ENCODE assay signal across 20 cellular contexts in the genomic region with DNA sequence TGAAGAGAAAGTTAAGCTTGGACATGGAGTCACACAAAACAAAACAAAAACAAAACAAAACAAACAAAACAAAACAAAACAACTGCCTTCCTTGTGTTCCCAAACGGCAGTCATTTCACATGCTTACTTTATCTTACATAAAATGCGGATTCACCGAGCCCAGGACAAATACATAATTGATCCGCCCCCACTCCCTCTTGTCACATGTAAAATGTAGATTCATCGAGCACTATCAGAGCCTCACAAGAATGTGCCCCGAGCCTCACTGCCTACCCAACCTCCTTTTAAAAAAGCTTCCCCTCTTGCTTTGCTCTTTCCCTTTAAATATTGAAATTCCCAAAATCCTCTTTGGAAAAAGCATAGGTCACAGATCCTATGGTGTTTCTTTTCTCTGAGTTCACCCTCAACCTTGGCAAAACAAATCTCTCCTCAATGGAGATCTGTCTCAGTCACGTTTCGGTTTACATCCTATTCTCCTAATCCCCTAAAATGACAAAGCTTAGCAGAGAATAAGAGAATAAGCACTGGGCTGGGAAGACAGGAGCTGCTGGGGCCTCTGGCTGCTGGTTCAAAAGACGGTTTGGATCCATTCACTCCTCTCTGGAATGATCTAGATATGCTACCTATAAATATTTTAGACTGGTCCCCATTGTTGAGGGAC.
DNase-seq lines count a peak whose midpoint lies in the region; ATAC-seq, FAIRE-seq and TF ChIP-seq lines count a peak whose summit lies in the region.
"Had no signal": no experiment of that assay in that cellular context is flagged by ENCODE, and none has a peak within 500 bp of the region (broad histone marks: within the 10 kb centered on the region; RNA-seq: fewer than 3 reads in every experiment).

No MANE protein-coding gene starts in this region.

- H4K91ac ChIP-seq in H1 (replicated peaks; ENCODE audit: insufficient read length, low read length) (no peak overlapping the region), neuronal stem cell (ENCODE audit: low read depth, low read length, poor library complexity) (no peak overlapping the region)

- H3K18ac ChIP-seq in H1 (ENCODE audit: extremely low read depth, low read length), result no peak overlapping the region
- H3K18ac ChIP-seq in neuronal stem cell (ENCODE audit: low read length), result no peak overlapping the region

- peaks cover 23% of the 10 kb centered on the region for H3K4me1 ChIP-seq in HAP-1
- peaks cover 0 to 6% (median 2%) of the 10 kb centered on the region in 4 experiments; a peak in 5 of 7 replicates for H3K4me1 ChIP-seq in H1 (replicated peaks in 1 of 4; ENCODE audit: control insufficient read depth in 3 of 4, insufficient read depth in 4 of 4, low read length in 3 of 4)
- peaks cover 13 to 15% of the 10 kb centered on the region in 2 donors for H3K4me1 ChIP-seq in neuronal stem cell (ENCODE audit: control insufficient read depth in 2 of 2, insufficient read depth in 1 of 2, low read depth in 1 of 2, low read length in 2 of 2)

- H3K9me3 ChIP-seq in HAP-1 (no peaks in the 10 kb centered on the region), H1 (ENCODE audit: insufficient read depth in 2 of 2, low read depth in 1 of 2, low read length in 1 of 2) (no peaks in the 10 kb centered on the region), neuronal stem cell (replicated peaks in 1 of 2; ENCODE audit: control insufficient read depth in 2 of 2, insufficient read depth in 1 of 2, low read depth in 1 of 2, low read length in 2 of 2) (no peaks in the 10 kb centered on the region)
- H3K9me3 ChIP-seq: transverse colon had no signal

- no peak for TF ChIP-seq EP300 in H1 (IDR thresholded peaks at IDR 0.05; ENCODE audit: borderline replicate concordance in 1 of 2, low read depth in 2 of 2, low read length in 2 of 2)

- no peaks in the 10 kb centered on the region for H3K27me3 ChIP-seq in HAP-1 (ENCODE audit: low read depth)
- peaks cover 0 to 9% (median 7%) of the 10 kb centered on the region in 4 experiments; a peak in 6 of 7 replicates for H3K27me3 ChIP-seq in H1 (replicated peaks in 1 of 4; ENCODE audit: control insufficient read depth in 3 of 4, extremely low read depth in 1 of 4, insufficient read depth in 3 of 4, low read length in 3 of 4)
- no peaks in the 10 kb centered on the region for H3K27me3 ChIP-seq in neuronal stem cell (ENCODE audit: control insufficient read depth in 3 of 3, insufficient read depth in 3 of 3, low read depth in 1 of 3, low read length in 3 of 3)
- H3K27me3 ChIP-seq: brain microvascular endothelial cell, transverse colon had no signal

- H2BK5ac ChIP-seq in H1 (ENCODE audit: low read depth, low read length) (no peak overlapping the region), neuronal stem cell (ENCODE audit: low read length) (no peak overlapping the region)

- H3K4ac ChIP-seq in H1 (replicated peaks; ENCODE audit: insufficient read length, low read depth, low read length) (no peak overlapping the region), neuronal stem cell (ENCODE audit: low read length) (no peak overlapping the region)

- H2BK120ac ChIP-seq in H1 (replicated peaks; ENCODE audit: low read depth, low read length) (no peak overlapping the region), neuronal stem cell (ENCODE audit: low read depth, low read length) (no peak overlapping the region)

- no peak overlapping the region for H4K8ac ChIP-seq in H1 (ENCODE audit: extremely low read depth, insufficient read depth, low read length)
- no peak overlapping the region for H4K8ac ChIP-seq in neuronal stem cell (ENCODE audit: low read depth, low read length)

- H3K23me2 ChIP-seq in H1 (ENCODE audit: low read depth, low read length), result peaks cover 4% of the 10 kb centered on the region; the same call in 1 of the 2 replicates

- TF ChIP-seq POLR2A in H1 (IDR thresholded peaks at IDR 0.05; ENCODE audit: control extremely low read depth in 1 of 2, low read depth in 2 of 2, low read length in 2 of 2), result no peak

- H3K23ac ChIP-seq in H1 (ENCODE audit: insufficient read length) (no peak overlapping the region), neuronal stem cell (ENCODE audit: low read depth, low read length, poor library complexity) (no peak overlapping the region)

- no peak overlapping the region for H3K4me3 ChIP-seq in HAP-1
- H3K4me3 ChIP-seq in H1 (ENCODE audit: extremely low read depth in 1 of 4, insufficient read depth in 2 of 4, low read depth in 3 of 4, low read length in 4 of 4), result no peak overlapping the region
- no peak overlapping the region for H3K4me3 ChIP-seq in neuronal stem cell (ENCODE audit: low read length in 2 of 2)
- H3K4me3 ChIP-seq: coronary artery, transverse colon had no signal

- TF ChIP-seq CTCF in H1 (IDR thresholded peaks at IDR 0.05; ENCODE audit: control extremely low read depth in 1 of 3, insufficient read depth in 1 of 3, low read depth in 1 of 3, low read length in 3 of 3), result no peak

- H3K4me2 ChIP-seq in H1 (ENCODE audit: insufficient read depth in 1 of 2, low read depth in 2 of 2, low read length in 2 of 2) (no peak overlapping the region), neuronal stem cell (ENCODE audit: insufficient read depth, low read length, poor library complexity, severe bottlenecking) (no peak overlapping the region)

- no peaks in the 10 kb centered on the region for H3K79me2 ChIP-seq in H1 (ENCODE audit: control insufficient read depth in 1 of 2, insufficient read depth in 2 of 2, low read length in 2 of 2)

- no peak for TF ChIP-seq RAD21 in H1 (IDR thresholded peaks at IDR 0.05 in 1 of 2, conservative IDR thresholded peaks at IDR 0.05 in 1 of 2; ENCODE audit: low read depth in 2 of 2, low read length in 2 of 2)

- H2AK5ac ChIP-seq in H1 (ENCODE audit: low read depth, low read length), result no peak overlapping the region
- H2AK5ac ChIP-seq in neuronal stem cell (ENCODE audit: low read depth, low read length), result no peak overlapping the region

- in situ Hi-C loops in HAP-1 (cut with MboI; ENCODE audit: low sequenced_read_pairs), result loop anchor here (10.0 kb wide), 1 partner anchor 365 kb away; a partner anchor contains a TSS

- H2BK20ac ChIP-seq in H1 (ENCODE audit: low read length), result no peak overlapping the region

- no peak overlapping the region for H3K56ac ChIP-seq in H1 (replicated peaks; ENCODE audit: insufficient read length, low read depth, low read length)

- H3K27ac ChIP-seq in H1 (ENCODE audit: low read depth, low read length) (no peak overlapping the region), neuronal stem cell (replicated peaks; ENCODE audit: low read length) (no peak overlapping the region)
- H3K27ac ChIP-seq: brain microvascular endothelial cell, coronary artery, transverse colon, WERI-Rb-1 had no signal

- no peak overlapping the region for H4K5ac ChIP-seq in H1 (ENCODE audit: insufficient read length, low read depth, low read length)

- no peak overlapping the region for H3K14ac ChIP-seq in H1 (ENCODE audit: insufficient read length)
- H3K14ac ChIP-seq in neuronal stem cell (ENCODE audit: low read length), result no peak overlapping the region

- peak; percentile 50 to 88 for DNase-seq in HAP-1 (ENCODE audit: low spot score in 2 of 2)
- DNase-seq in OCI-M1 (lab: John Stamatoyannopoulos, UW), result peak; percentile 37
- DNase-seq in H1 (ENCODE audit: low read depth in 1 of 2, low spot score in 2 of 2), result no peak
- no peak for DNase-seq in neuronal stem cell (ENCODE audit: low spot score)
- no peak for DNase-seq in NCI-H1092 treated with DMSO at 0.1 percent for 48 hours (lab: John Stamatoyannopoulos, UW)
- no peak for DNase-seq in HK-2 (ENCODE audit: unreplicated experiment)
- DNase-seq in NK-92 (lab: John Stamatoyannopoulos, UW; ENCODE audit: unreplicated experiment), result no peak
- DNase-seq: activated CD4-positive, alpha-beta T cell treated with anti-CD3 and anti-CD28 coated beads, Interleukin-2, amount 50 U/mL, for 48 hours; activated gamma-delta T cell; brain microvascular endothelial cell; CD8-positive, alpha-beta memory T cell; GF-D8; NCI-H2107; NCI-H510A treated with DMSO at 0.1 percent for 48 hours; RPMI8226; stimulated activated naive CD8-positive, alpha-beta T cell treated with anti-CD3 and anti-CD28 coated beads, Interleukin-15, amount 100 ng/mL, for 72 hours; transverse colon; WERI-Rb-1 had no signal

- H2BK15ac ChIP-seq in H1 (ENCODE audit: low read length), result no peak overlapping the region
- no peak overlapping the region for H2BK15ac ChIP-seq in neuronal stem cell (ENCODE audit: low read length)

- H4K20me1 ChIP-seq in H1 (replicated peaks in 1 of 2; ENCODE audit: control insufficient read depth in 1 of 2, insufficient read depth in 2 of 2, low read length in 2 of 2), result peaks cover 0 to 3% of the 10 kb centered on the region in 2 experiments

- POLR2A ChIA-PET in H1 (lab: Charles Lee; ENCODE audit: partially characterized antibody), result interaction anchor here (1.2 kb wide), 1 partner anchor 171 kb away, joined by 3 read pairs; no protein-coding TSS in a partner anchor

- H3K9ac ChIP-seq in H1 (replicated peaks in 1 of 4; ENCODE audit: extremely low read depth in 1 of 4, low read depth in 3 of 4, low read length in 3 of 4), result no peak overlapping the region
- no peak overlapping the region for H3K9ac ChIP-seq in neuronal stem cell (ENCODE audit: low read depth, low read length, poor library complexity)

- H2AFZ ChIP-seq in H1 (ENCODE audit: low read length) (peak overlapping the region; percentile 73; the same call in 1 of the 2 replicates), neuronal stem cell (ENCODE audit: low read length) (peak overlapping the region; percentile 76)

- ATAC-seq in HG03175 (IDR thresholded peaks at IDR 0.05; ENCODE audit: unreplicated experiment), result no peak
- ATAC-seq: stimulated activated naive CD8-positive, alpha-beta T cell treated with anti-CD3 and anti-CD28 coated beads, Interleukin-15, amount 100 ng/mL, for 72 hours had no signal

- WGBS in H1 (ENCODE audit: extremely low coverage in 1 of 2, insufficient coverage in 1 of 2, insufficient read length in 1 of 2, insufficient replicate concordance in 2 of 2, low coverage in 1 of 2, low lambda C conversion rate in 2 of 2, missing lambda C conversion rate in 1 of 2), 2 experiments, result 72% methylated on average over 9 of the region's 9 CpGs; no CpG with 5 or more reads in 1 of the 2 experiments
- WGBS in neuronal stem cell (ENCODE audit: extremely low coverage in 2 of 2, insufficient read length in 2 of 2, insufficient replicate concordance in 1 of 2), 2 donors, result no CpG with 5 or more reads among the region's 9 CpGs

- CTCF ChIA-PET in H1 (lab: Charles Lee; ENCODE audit: partially characterized antibody), result interaction anchor here (0.9 to 6.4 kb wide), 11 partner anchors 9 to 331 kb away, joined by 3 to 35 read pairs (median 6); a partner anchor contains a TSS

- H2BK12ac ChIP-seq in H1 (ENCODE audit: low read depth, low read length), result no peak overlapping the region
- no peak overlapping the region for H2BK12ac ChIP-seq in neuronal stem cell (ENCODE audit: low read length)

- H3K79me1 ChIP-seq in H1 (ENCODE audit: low read depth, low read length) (no peaks in the 10 kb centered on the region; the same call in 1 of the 2 replicates), neuronal stem cell (ENCODE audit: low read depth, low read length) (no peaks in the 10 kb centered on the region)

- H3K36me3 ChIP-seq in HAP-1 (replicated peaks), result no peaks in the 10 kb centered on the region
- no peaks in the 10 kb centered on the region for H3K36me3 ChIP-seq in H1 (ENCODE audit: control insufficient read depth in 2 of 4, insufficient read depth in 4 of 4, low read length in 3 of 4)
- H3K36me3 ChIP-seq in neuronal stem cell (replicated peaks in 1 of 2; ENCODE audit: control insufficient read depth in 2 of 2, insufficient read depth in 2 of 2, low read length in 2 of 2), result no peaks in the 10 kb centered on the region
- H3K36me3 ChIP-seq: brain microvascular endothelial cell, transverse colon, WERI-Rb-1 had no signal

- FAIRE-seq in H1 (lab: Jason Lieb, UNC), result no peak

Comparison
In these comparisons a context has a peak if more than half of its experiments do, and no peak if none do; other contexts are left out.
1. DNase-seq: peak in HAP-1 (2 of 2) and OCI-M1 (single experiment); none in H1 (0 of 2), neuronal stem cell (single experiment), NCI-H1092 treated with DMSO at 0.1 percent for 48 hours (single experiment), HK-2 (single experiment) and NK-92 (single experiment).